ENCODE assay signal across 7 cellular contexts in genomic region chr2:215311625-215312394, GRCh38. TPM values are rescaled to one million over a fixed set of nuclear protein-coding genes. Genes with fewer than 3 reads are reported as not detected.
A peak's percentile ranks its signal among the peaks of the same experiment; 100 is the strongest.
DNase-seq lines count a peak whose midpoint lies in the region; ATAC-seq and TF ChIP-seq lines count a peak whose summit lies in the region.

ATIC (plus strand) TSS chr2:215312059; CDS start chr2:215312143, 84 bp downstream.

- peak; percentile 93 for DNase-seq in NCI-H2029 (lab: John Stamatoyannopoulos, UW)
- peak; percentile 81 for DNase-seq in T-helper 22 cell (ENCODE audit: low read depth)
- peak; percentile 59 for DNase-seq in astrocyte of the cerebellum (ENCODE audit: low read depth)
- peak; percentile 87 for DNase-seq in hepatic stellate cell (ENCODE audit: low spot score)
- DNase-seq in renal cortical epithelial cell (ENCODE audit: low read depth): peak; percentile 87

- ATAC-seq in GM18505 (IDR thresholded peaks at IDR 0.05; ENCODE audit: unreplicated experiment): peak; percentile 99
- peak; percentile 99 for ATAC-seq in HG02973 (IDR thresholded peaks at IDR 0.05; ENCODE audit: unreplicated experiment)

- no peak for TF ChIP-seq CTCF in astrocyte of the cerebellum (IDR thresholded peaks at IDR 0.05; ENCODE audit: low read depth, low read length, missing control alignments)

- peak; percentile 84 for TF ChIP-seq POLR2A in GM18505 (IDR thresholded peaks at IDR 0.05; ENCODE audit: borderline replicate concordance, extremely low read depth, insufficient read depth, insufficient read length)

- peak within 1 kb of the TSS; percentile 66 for H3K4me3 ChIP-seq in astrocyte of the cerebellum (ENCODE audit: low read depth, low read length)

- in situ Hi-C loops in astrocyte of the cerebellum (cut with HindIII; ENCODE audit: low sequenced_read_pairs): no loop called here

RNA-seq across cellular contexts. Expression of gene ATIC, which starts in this region (rescaled TPM):
- total RNA-seq in renal cortical epithelial cell: 32.0 and 90.1 TPM in 2 replicates

Comparison
In these comparisons a context has a peak if more than half of its experiments do, and no peak if none do; other contexts are left out.
1. Peak in every context shown above with its lines: DNase-seq, ATAC-seq and H3K4me3 ChIP-seq.